1 cellular context compared by ENCODE assay signal in the genomic region with DNA sequence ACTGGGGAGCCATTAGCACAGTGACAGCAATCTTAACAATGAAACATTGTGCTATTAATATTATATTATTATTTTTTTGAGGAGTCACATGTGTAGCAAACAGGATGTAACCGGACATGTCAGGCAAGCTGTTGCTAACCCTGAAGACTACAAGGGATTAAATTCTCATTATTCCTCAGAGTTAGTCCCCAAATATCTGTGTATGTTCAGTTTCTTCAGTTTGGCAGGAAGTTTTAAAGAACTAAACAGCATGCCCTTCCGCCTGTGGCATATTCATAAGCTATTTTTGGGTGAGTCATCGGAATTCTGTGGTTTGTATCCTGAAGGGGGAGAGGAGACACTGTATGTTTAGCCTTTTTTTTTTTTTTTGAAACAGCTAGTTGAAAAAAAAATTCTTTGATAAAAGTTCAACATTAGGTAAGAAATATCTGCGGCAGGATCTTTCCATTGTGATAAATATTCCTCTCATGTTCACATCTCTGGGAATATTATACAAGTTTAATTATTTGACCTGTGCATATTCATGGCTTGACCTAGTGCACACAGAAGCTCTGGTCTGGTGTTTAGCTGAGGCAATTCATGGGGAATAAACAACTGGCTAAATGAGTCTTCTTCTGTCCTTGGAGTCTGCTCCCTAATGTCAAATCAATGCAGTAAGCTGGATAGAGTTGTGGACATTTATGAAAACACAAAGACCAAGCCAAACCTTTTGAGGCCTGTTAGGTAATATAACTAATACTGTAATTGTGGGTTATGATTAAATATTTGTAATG.
TF ChIP-seq lines count a peak whose summit lies in the region.

No MANE protein-coding gene starts in this region.

TF ChIP-seq in HepG2, 621 proteins besides CTCF, POLR2A, EP300 and RAD21 (continued from another document):
- TF ChIP-seq FOXP1 (IDR thresholded peaks at IDR 0.05): no peak
- peak; percentile 65 for TF ChIP-seq FOXP1 (CRISPR knock-in tag; IDR thresholded peaks at IDR 0.05)
- TF ChIP-seq, protein P1, sequence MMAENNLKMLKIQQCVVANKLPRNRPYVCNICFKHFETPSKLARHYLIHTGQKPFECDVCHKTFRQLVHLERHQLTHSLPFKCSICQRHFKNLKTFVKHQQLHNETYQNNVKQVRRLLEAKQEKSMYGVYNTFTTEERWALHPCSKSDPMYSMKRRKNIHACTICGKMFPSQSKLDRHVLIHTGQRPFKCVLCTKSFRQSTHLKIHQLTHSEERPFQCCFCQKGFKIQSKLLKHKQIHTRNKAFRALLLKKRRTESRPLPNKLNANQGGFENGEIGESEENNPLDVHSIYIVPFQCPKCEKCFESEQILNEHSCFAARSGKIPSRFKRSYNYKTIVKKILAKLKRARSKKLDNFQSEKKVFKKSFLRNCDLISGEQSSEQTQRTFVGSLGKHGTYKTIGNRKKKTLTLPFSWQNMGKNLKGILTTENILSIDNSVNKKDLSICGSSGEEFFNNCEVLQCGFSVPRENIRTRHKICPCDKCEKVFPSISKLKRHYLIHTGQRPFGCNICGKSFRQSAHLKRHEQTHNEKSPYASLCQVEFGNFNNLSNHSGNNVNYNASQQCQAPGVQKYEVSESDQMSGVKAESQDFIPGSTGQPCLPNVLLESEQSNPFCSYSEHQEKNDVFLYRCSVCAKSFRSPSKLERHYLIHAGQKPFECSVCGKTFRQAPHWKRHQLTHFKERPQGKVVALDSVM (CRISPR knock-in tag; IDR thresholded peaks at IDR 0.05): no peak
- no peak for TF ChIP-seq ZNF274 (CRISPR knock-in tag; IDR thresholded peaks at IDR 0.05)
- peak; percentile 62 for TF ChIP-seq FOSL2 (CRISPR knock-in tag; IDR thresholded peaks at IDR 0.05)
